ENCODE assay signal across 9 cellular contexts in the genomic region with DNA sequence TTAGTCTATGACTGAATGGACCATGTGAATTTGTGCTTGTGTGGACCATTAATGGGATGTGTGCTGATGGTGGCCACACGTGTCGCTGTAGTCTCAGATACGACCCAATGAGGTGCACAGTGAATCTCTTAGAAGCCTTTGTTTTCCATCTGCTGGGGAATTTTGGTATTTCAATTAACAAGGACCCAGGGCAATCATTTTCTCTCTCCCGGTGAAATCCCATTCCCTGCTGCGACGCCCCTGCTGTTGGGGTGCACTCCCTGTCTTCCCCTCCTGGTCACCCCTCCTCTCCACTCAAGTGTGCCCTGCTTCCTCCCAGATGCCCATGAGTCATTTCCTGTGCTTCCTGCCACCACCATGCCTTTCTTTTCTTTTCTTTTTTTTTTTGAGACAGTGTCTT. TPM values are rescaled to one million over a fixed set of nuclear protein-coding genes. Genes with fewer than 3 reads are reported as not detected.
A peak's percentile ranks its signal among the peaks of the same experiment; 100 is the strongest.
DNase-seq lines count a peak whose midpoint lies in the region; ATAC-seq and TF ChIP-seq lines count a peak whose summit lies in the region.
"Had no signal": no experiment of that assay in that cellular context is flagged by ENCODE, and none has a peak within 500 bp of the region (broad histone marks: within the 10 kb centered on the region; RNA-seq: fewer than 3 reads in every experiment).

No MANE protein-coding gene starts in this region.

- no peaks in the 10 kb centered on the region for H3K9me2 ChIP-seq in Karpas-422 (replicated peaks; ENCODE audit: insufficient read depth, low read length)

- no peaks in the 10 kb centered on the region for H3K27me3 ChIP-seq in HL-60 (ENCODE audit: insufficient read depth, poor library complexity, severe bottlenecking)
- no peaks in the 10 kb centered on the region for H3K27me3 ChIP-seq in Karpas-422 (ENCODE audit: low read length)
- H3K27me3 ChIP-seq in vagina, result no peaks in the 10 kb centered on the region
- H3K27me3 ChIP-seq: gastroesophageal sphincter had no signal

- H3K9me3 ChIP-seq in Karpas-422 (ENCODE audit: low read length) (no peaks in the 10 kb centered on the region), vagina (no peaks in the 10 kb centered on the region)
- H3K9me3 ChIP-seq: gastroesophageal sphincter had no signal

- H3K4me3 ChIP-seq in HL-60 (replicated peaks; ENCODE audit: insufficient read depth, low read length) (no peak overlapping the region), Karpas-422 (ENCODE audit: low read length) (no peak overlapping the region), vagina (no peak overlapping the region)
- H3K4me3 ChIP-seq: gastroesophageal sphincter had no signal

- no peaks in the 10 kb centered on the region for H3K4me1 ChIP-seq in Karpas-422 (ENCODE audit: low read length)
- no peaks in the 10 kb centered on the region for H3K4me1 ChIP-seq in vagina
- H3K4me1 ChIP-seq: gastroesophageal sphincter had no signal

- H3K4me2 ChIP-seq in Karpas-422 (ENCODE audit: low read depth, low read length, poor library complexity, severe bottlenecking), result no peak overlapping the region

- H3K27ac ChIP-seq in HL-60 (replicated peaks), result peak overlapping the region; percentile 45
- no peak overlapping the region for H3K27ac ChIP-seq in Karpas-422 (ENCODE audit: low read length)
- no peak overlapping the region for H3K27ac ChIP-seq in vagina
- H3K27ac ChIP-seq: gastroesophageal sphincter had no signal

- intact Hi-C loops in vagina (cut with DNase I), result no loop called here

- TF ChIP-seq CTCF in HL-60 (IDR thresholded peaks at IDR 0.05; ENCODE audit: insufficient read depth, low read length), result peak; percentile 44
- TF ChIP-seq CTCF in vagina (IDR thresholded peaks at IDR 0.05), result no peak

- H2AFZ ChIP-seq in Karpas-422 (ENCODE audit: low read length), result no peak overlapping the region

- H3K9ac ChIP-seq in Karpas-422 (ENCODE audit: low read length), result no peak overlapping the region

- no peak for ATAC-seq in GM18505 (IDR thresholded peaks at IDR 0.05; ENCODE audit: unreplicated experiment)
- ATAC-seq: gastroesophageal sphincter had no signal

- peak; percentile 50 for DNase-seq in ELF-1 (ENCODE audit: low read depth, low spot score)
- peak in 1 of 2 experiments; percentile 54 for DNase-seq in HL-60 (ENCODE audit: low read depth in 1 of 2, low spot score in 1 of 2)
- peak; percentile 56 for DNase-seq in SKM-1 treated with dmso at 0.1 percent for 144 hours (lab: John Stamatoyannopoulos, UW; ENCODE audit: unreplicated experiment)
- DNase-seq in kidney tubule cell (ENCODE audit: low spot score), result peak; percentile 68
- DNase-seq in Karpas-422, result no peak
- no peak for DNase-seq in dedifferentiated amniotic fluid mesenchymal stem cell (ENCODE audit: extremely low spot score)
- DNase-seq in vagina (ENCODE audit: extremely low spot score in 2 of 2), result no peak

- H3K36me3 ChIP-seq in Karpas-422 (ENCODE audit: insufficient read depth, low read length) (no peaks in the 10 kb centered on the region), vagina (no peaks in the 10 kb centered on the region)
- H3K36me3 ChIP-seq: gastroesophageal sphincter had no signal

- no peak for TF ChIP-seq POLR2A in GM18505 (IDR thresholded peaks at IDR 0.05; ENCODE audit: borderline replicate concordance, extremely low read depth, insufficient read depth, insufficient read length)
- TF ChIP-seq POLR2A in vagina (IDR thresholded peaks at IDR 0.05), result no peak

- H4K20me1 ChIP-seq in Karpas-422 (ENCODE audit: insufficient read depth, low read depth, low read length), result no peaks in the 10 kb centered on the region

- no peaks in the 10 kb centered on the region for H3K79me2 ChIP-seq in Karpas-422 (ENCODE audit: low read length)

RNA-seq across cellular contexts. Expression of a gene that starts 32.7 kb away (rescaled TPM):
- 5.2 and 7.9 TPM in 2 replicates for total RNA-seq in Karpas-422 (2014; rRNA removed; shearing (Covaris generic); ENCODE audit: low replicate concordance)
- 6.4 TPM for total RNA-seq in vagina

Comparison
In these comparisons a context has a peak if more than half of its experiments do, and no peak if none do; other contexts are left out.
1. DNase-seq: peak in ELF-1 (single experiment), SKM-1 treated with dmso at 0.1 percent for 144 hours (single experiment) and kidney tubule cell (single experiment); none in Karpas-422 (single experiment), dedifferentiated amniotic fluid mesenchymal stem cell (single experiment) and vagina (0 of 2).